ENCODE assay signal across 1 cellular context in genomic region chr1:1364266-1364665, GRCh38.
TF ChIP-seq lines count a peak whose summit lies in the region.

No MANE protein-coding gene starts in this region.

TF ChIP-seq in GM23338, 12 proteins besides CTCF, POLR2A, EP300 and RAD21 (continued from another document):
- TF ChIP-seq ZNF462 (CRISPR knock-in tag; IDR thresholded peaks at IDR 0.05): no peak
- no peak for TF ChIP-seq EZH2phosphoT487 (IDR thresholded peaks at IDR 0.05; ENCODE audit: unreplicated experiment)
- TF ChIP-seq ZNF331 (CRISPR knock-in tag; IDR thresholded peaks at IDR 0.05; ENCODE audit: low read depth): no peak
